ENCODE assay signal across 1 cellular context in genomic region chr17:78381601-78382168, GRCh38.
TF ChIP-seq lines count a peak whose summit lies in the region.

No MANE protein-coding gene starts in this region.

TF ChIP-seq in K562, 482 proteins besides CTCF, POLR2A, EP300 and RAD21 (continues in another document):
- TF ChIP-seq EGR1 (conservative IDR thresholded peaks at IDR 0.05) (no peak), SOX6 (IDR thresholded peaks at IDR 0.05) (peak; percentile 64; the same call in 1 of the 2 replicates), HINFP (tag; conservative IDR thresholded peaks at IDR 0.05; ENCODE audit: low read depth) (no peak), FOXA1 (IDR thresholded peaks at IDR 0.05; ENCODE audit: borderline replicate concordance) (no peak), RAD51 (IDR thresholded peaks at IDR 0.05; ENCODE audit: borderline replicate concordance, low read depth) (no peak), ARID3B (CRISPR knock-in tag; IDR thresholded peaks at IDR 0.05; ENCODE audit: borderline replicate concordance) (no peak), MLLT1 (IDR thresholded peaks at IDR 0.05) (no peak), RNF219 (CRISPR knock-in tag; IDR thresholded peaks at IDR 0.05) (no peak), FOXM1 (IDR thresholded peaks at IDR 0.05; ENCODE audit: low read depth) (no peak), FOXM1 (CRISPR knock-in tag; IDR thresholded peaks at IDR 0.05; ENCODE audit: low read depth) (no peak), HDGF (IDR thresholded peaks at IDR 0.05) (no peak), MIER1 (IDR thresholded peaks at IDR 0.05; ENCODE audit: low read depth) (peak; percentile 85), ZNF124 (CRISPR knock-in tag; IDR thresholded peaks at IDR 0.05) (no peak), THRB (CRISPR knock-in tag; conservative IDR thresholded peaks at IDR 0.05) (no peak), E2F1 (CRISPR knock-in tag; IDR thresholded peaks at IDR 0.05) (no peak), NKRF (IDR thresholded peaks at IDR 0.05; ENCODE audit: borderline replicate concordance) (no peak), ETV1 (tag; conservative IDR thresholded peaks at IDR 0.05; ENCODE audit: low read depth) (peak; percentile 54; the same call in 1 of the 2 replicates), ASH1L (IDR thresholded peaks at IDR 0.05; ENCODE audit: borderline replicate concordance, low read depth, partially characterized antibody) (no peak), CBFA2T3 (IDR thresholded peaks at IDR 0.05) (peak; percentile 70), YY1 (IDR thresholded peaks at IDR 0.05; ENCODE audit: borderline replicate concordance in 1 of 3, control insufficient read depth in 1 of 3, extremely low read depth in 1 of 3, insufficient read depth in 3 of 3, insufficient read length in 1 of 3, insufficient replicate concordance in 2 of 3, low read depth in 1 of 3, low read length in 2 of 3) (no peak), ARID4B (CRISPR knock-in tag; IDR thresholded peaks at IDR 0.05) (0 out of 2 replicates have a peak, but pooled peaks have one; percentile 34), NEUROD1 (IDR thresholded peaks at IDR 0.05; ENCODE audit: borderline replicate concordance, low read depth, low read length, partially characterized antibody) (no peak), TEAD4 (IDR thresholded peaks at IDR 0.05; ENCODE audit: low read length) (no peak; the same call in 1 of the 2 replicates), TEAD4 (CRISPR knock-in tag; IDR thresholded peaks at IDR 0.05; ENCODE audit: borderline replicate concordance) (no peak), NFIC (IDR thresholded peaks at IDR 0.05) (no peak)
- TF ChIP-seq, protein P1, sequence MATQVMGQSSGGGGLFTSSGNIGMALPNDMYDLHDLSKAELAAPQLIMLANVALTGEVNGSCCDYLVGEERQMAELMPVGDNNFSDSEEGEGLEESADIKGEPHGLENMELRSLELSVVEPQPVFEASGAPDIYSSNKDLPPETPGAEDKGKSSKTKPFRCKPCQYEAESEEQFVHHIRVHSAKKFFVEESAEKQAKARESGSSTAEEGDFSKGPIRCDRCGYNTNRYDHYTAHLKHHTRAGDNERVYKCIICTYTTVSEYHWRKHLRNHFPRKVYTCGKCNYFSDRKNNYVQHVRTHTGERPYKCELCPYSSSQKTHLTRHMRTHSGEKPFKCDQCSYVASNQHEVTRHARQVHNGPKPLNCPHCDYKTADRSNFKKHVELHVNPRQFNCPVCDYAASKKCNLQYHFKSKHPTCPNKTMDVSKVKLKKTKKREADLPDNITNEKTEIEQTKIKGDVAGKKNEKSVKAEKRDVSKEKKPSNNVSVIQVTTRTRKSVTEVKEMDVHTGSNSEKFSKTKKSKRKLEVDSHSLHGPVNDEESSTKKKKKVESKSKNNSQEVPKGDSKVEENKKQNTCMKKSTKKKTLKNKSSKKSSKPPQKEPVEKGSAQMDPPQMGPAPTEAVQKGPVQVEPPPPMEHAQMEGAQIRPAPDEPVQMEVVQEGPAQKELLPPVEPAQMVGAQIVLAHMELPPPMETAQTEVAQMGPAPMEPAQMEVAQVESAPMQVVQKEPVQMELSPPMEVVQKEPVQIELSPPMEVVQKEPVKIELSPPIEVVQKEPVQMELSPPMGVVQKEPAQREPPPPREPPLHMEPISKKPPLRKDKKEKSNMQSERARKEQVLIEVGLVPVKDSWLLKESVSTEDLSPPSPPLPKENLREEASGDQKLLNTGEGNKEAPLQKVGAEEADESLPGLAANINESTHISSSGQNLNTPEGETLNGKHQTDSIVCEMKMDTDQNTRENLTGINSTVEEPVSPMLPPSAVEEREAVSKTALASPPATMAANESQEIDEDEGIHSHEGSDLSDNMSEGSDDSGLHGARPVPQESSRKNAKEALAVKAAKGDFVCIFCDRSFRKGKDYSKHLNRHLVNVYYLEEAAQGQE (CRISPR knock-in tag; IDR thresholded peaks at IDR 0.05; ENCODE audit: low read depth), result peak; percentile 89
- TF ChIP-seq, protein P2, sequence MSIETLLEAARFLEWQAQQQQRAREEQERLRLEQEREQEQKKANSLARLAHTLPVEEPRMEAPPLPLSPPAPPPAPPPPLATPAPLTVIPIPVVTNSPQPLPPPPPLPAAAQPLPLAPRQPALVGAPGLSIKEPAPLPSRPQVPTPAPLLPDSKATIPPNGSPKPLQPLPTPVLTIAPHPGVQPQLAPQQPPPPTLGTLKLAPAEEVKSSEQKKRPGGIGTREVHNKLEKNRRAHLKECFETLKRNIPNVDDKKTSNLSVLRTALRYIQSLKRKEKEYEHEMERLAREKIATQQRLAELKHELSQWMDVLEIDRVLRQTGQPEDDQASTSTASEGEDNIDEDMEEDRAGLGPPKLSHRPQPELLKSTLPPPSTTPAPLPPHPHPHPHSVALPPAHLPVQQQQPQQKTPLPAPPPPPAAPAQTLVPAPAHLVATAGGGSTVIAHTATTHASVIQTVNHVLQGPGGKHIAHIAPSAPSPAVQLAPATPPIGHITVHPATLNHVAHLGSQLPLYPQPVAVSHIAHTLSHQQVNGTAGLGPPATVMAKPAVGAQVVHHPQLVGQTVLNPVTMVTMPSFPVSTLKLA (conservative IDR thresholded peaks at IDR 0.05), result peak in 1 of 2 experiments; percentile 34; a peak in 1 of 4 replicates
- TF ChIP-seq, protein P3, sequence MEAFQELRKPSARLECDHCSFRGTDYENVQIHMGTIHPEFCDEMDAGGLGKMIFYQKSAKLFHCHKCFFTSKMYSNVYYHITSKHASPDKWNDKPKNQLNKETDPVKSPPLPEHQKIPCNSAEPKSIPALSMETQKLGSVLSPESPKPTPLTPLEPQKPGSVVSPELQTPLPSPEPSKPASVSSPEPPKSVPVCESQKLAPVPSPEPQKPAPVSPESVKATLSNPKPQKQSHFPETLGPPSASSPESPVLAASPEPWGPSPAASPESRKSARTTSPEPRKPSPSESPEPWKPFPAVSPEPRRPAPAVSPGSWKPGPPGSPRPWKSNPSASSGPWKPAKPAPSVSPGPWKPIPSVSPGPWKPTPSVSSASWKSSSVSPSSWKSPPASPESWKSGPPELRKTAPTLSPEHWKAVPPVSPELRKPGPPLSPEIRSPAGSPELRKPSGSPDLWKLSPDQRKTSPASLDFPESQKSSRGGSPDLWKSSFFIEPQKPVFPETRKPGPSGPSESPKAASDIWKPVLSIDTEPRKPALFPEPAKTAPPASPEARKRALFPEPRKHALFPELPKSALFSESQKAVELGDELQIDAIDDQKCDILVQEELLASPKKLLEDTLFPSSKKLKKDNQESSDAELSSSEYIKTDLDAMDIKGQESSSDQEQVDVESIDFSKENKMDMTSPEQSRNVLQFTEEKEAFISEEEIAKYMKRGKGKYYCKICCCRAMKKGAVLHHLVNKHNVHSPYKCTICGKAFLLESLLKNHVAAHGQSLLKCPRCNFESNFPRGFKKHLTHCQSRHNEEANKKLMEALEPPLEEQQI (IDR thresholded peaks at IDR 0.05), result no peak
